Comparison of ENCODE assay signal across 13 cellular contexts in the genomic region with DNA sequence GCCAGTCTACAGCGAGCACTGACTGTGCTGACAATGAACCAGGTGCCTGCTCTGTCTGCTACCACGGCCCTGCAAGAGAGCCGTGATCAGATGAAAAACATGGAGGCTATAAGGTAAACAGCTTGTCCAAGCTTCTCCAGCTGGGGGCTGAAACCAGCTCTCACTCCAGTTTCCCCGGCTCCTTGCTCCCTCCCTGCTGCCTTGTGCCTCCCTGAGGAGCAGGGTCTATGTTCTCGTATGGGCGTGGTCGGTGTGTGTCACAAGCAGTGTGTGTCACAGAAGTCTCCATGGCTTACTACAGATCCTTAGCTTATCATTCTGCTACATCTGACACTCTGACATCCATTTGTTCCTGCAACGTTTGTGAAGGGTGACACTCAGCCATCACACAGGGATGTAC.
"Had no signal": no experiment of that assay in that cellular context is flagged by ENCODE, and none has a peak within 500 bp of the region (broad histone marks: within the 10 kb centered on the region; RNA-seq: fewer than 3 reads in every experiment).

No MANE protein-coding gene starts in this region.

- DNase-seq: activated CD4-positive, alpha-beta T cell treated with anti-CD3 and anti-CD28 coated beads, Interleukin-2, amount 10 ng/mL, durations not matched to agents 24 days and 14 days; activated CD4-positive, CD25-positive, alpha-beta regulatory T cell; activated naive CD4-positive, alpha-beta T cell; anterior cingulate cortex; brain microvascular endothelial cell; cerebellar nuclear complex; effector CD8-positive, alpha-beta T cell; foreskin keratinocyte; left cardiac atrium; naive thymus-derived CD8-positive, alpha-beta T cell had no signal

- H3K4me1 Mint-ChIP-seq: activated CD4-positive, alpha-beta T cell treated with anti-CD3 and anti-CD28 coated beads, Interleukin-2, amount 10 ng/mL, durations not matched to agents 24 days and 14 days had no signal

- H3K27me3 ChIP-seq: brain microvascular endothelial cell, foreskin keratinocyte had no signal

- H3K79me2 ChIP-seq: parathyroid adenoma had no signal

- ATAC-seq: foreskin keratinocyte; left cardiac atrium; naive thymus-derived CD8-positive, alpha-beta T cell; stimulated activated effector memory CD8-positive, alpha-beta T cell treated with anti-CD3 and anti-CD28 coated beads, Interleukin-12 subunit alpha, Interleukin-12 subunit beta, amount 100 ng/mL, for 72 hours had no signal

- H3K27ac Mint-ChIP-seq: activated CD4-positive, alpha-beta T cell treated with anti-CD3 and anti-CD28 coated beads, Interleukin-2, amount 10 ng/mL, durations not matched to agents 24 days and 14 days had no signal

- H3K27ac ChIP-seq: brain microvascular endothelial cell, foreskin keratinocyte, parathyroid adenoma, thoracic aorta had no signal

- H3K4me3 ChIP-seq: thoracic aorta had no signal

- H3K4me3 Mint-ChIP-seq: activated CD4-positive, alpha-beta T cell treated with anti-CD3 and anti-CD28 coated beads, Interleukin-2, amount 10 ng/mL, durations not matched to agents 24 days and 14 days; naive thymus-derived CD8-positive, alpha-beta T cell; stimulated activated effector memory CD8-positive, alpha-beta T cell treated with anti-CD3 and anti-CD28 coated beads, Interleukin-12 subunit alpha, Interleukin-12 subunit beta, amount 100 ng/mL, for 72 hours had no signal

- H3K4me1 ChIP-seq: foreskin keratinocyte, parathyroid adenoma had no signal

- H2AFZ ChIP-seq: parathyroid adenoma had no signal

- H3K9ac ChIP-seq: parathyroid adenoma had no signal

- H3K9me3 Mint-ChIP-seq: activated CD4-positive, alpha-beta T cell treated with anti-CD3 and anti-CD28 coated beads, Interleukin-2, amount 10 ng/mL, durations not matched to agents 24 days and 14 days; naive thymus-derived CD8-positive, alpha-beta T cell; stimulated activated effector memory CD8-positive, alpha-beta T cell treated with anti-CD3 and anti-CD28 coated beads, Interleukin-12 subunit alpha, Interleukin-12 subunit beta, amount 100 ng/mL, for 72 hours had no signal

- H3K9me3 ChIP-seq: thoracic aorta had no signal

- H3K27me3 Mint-ChIP-seq: activated CD4-positive, alpha-beta T cell treated with anti-CD3 and anti-CD28 coated beads, Interleukin-2, amount 10 ng/mL, durations not matched to agents 24 days and 14 days; naive thymus-derived CD8-positive, alpha-beta T cell had no signal
